In genomic region chr11:10694481-10695239, GRCh38 we compare ENCODE assay signal across 16 cellular contexts. TPM values are rescaled to one million over a fixed set of nuclear protein-coding genes. Genes with fewer than 3 reads are reported as not detected.
A peak's percentile ranks its signal among the peaks of the same experiment; 100 is the strongest.
DNase-seq lines count a peak whose midpoint lies in the region; ATAC-seq and TF ChIP-seq lines count a peak whose summit lies in the region.
"Had no signal": no experiment of that assay in that cellular context is flagged by ENCODE, and none has a peak within 500 bp of the region (broad histone marks: within the 10 kb centered on the region; RNA-seq: fewer than 3 reads in every experiment).

No MANE protein-coding gene starts in this region.

- no peak overlapping the region for H4K8ac ChIP-seq in neuronal stem cell (ENCODE audit: low read depth, low read length)

- no peak overlapping the region for H3K4me3 ChIP-seq in AG04449 (ENCODE audit: low read depth, low read length)
- H3K4me3 ChIP-seq in esophagus (ENCODE audit: low read depth in 1 of 2, low read length in 2 of 2) = no peak overlapping the region
- no peak overlapping the region for H3K4me3 ChIP-seq in neuronal stem cell (ENCODE audit: low read length in 2 of 2)
- H3K4me3 ChIP-seq: smooth muscle cell had no signal

- POLR2A ChIA-PET in AG04449 (lab: Yijun Ruan, JAX) = interaction anchor here (0.5 to 1.4 kb wide), 4 partner anchors 23 to 99 kb away, joined by 3 to 4 read pairs (median 3); no protein-coding TSS in a partner anchor

- H3K36me3 ChIP-seq in esophagus (ENCODE audit: control insufficient read depth in 2 of 2, insufficient read depth in 2 of 2, low read length in 1 of 2) (no peaks in the 10 kb centered on the region), neuronal stem cell (replicated peaks in 1 of 2; ENCODE audit: control insufficient read depth in 2 of 2, insufficient read depth in 2 of 2, low read length in 2 of 2) (no peaks in the 10 kb centered on the region)

- H3K27ac ChIP-seq in esophagus (ENCODE audit: low read depth in 2 of 2, low read length in 1 of 2) = peak overlapping the region; percentile 38 to 65
- H3K27ac ChIP-seq in neuronal stem cell (replicated peaks; ENCODE audit: low read length) = no peak overlapping the region
- H3K27ac ChIP-seq: HL-60 had no signal

- no peaks in the 10 kb centered on the region for H3K4me1 ChIP-seq in esophagus (ENCODE audit: control insufficient read depth in 2 of 2, insufficient read depth in 2 of 2, low read length in 1 of 2)
- no peaks in the 10 kb centered on the region for H3K4me1 ChIP-seq in neuronal stem cell (ENCODE audit: control insufficient read depth in 2 of 2, insufficient read depth in 1 of 2, low read depth in 1 of 2, low read length in 2 of 2)

- DNase-seq in AG04449 (ENCODE audit: low read depth, low spot score) (peak; percentile 46), M059J (ENCODE audit: low read depth) (peak; percentile 86), neuronal stem cell (ENCODE audit: low spot score) (no peak), SKM-1 treated with dmso at 0.1 percent for 144 hours (lab: John Stamatoyannopoulos, UW; ENCODE audit: unreplicated experiment) (no peak), GM10266 (ENCODE audit: extremely low spot score) (no peak), GM19238 (ENCODE audit: insufficient read length, low spot score) (no peak)
- DNase-seq: ACHN, DND-41, H9, nephron progenitor cell, trophoblast cell had no signal

- no peak overlapping the region for H3K4me2 ChIP-seq in neuronal stem cell (ENCODE audit: insufficient read depth, low read length, poor library complexity, severe bottlenecking)

- H3K14ac ChIP-seq in neuronal stem cell (ENCODE audit: low read length) = no peak overlapping the region

- no peak for ATAC-seq in GM21723 (IDR thresholded peaks at IDR 0.05; ENCODE audit: unreplicated experiment)
- ATAC-seq: activated naive CD4-positive, alpha-beta T cell treated with anti-CD3 and anti-CD28 coated beads, Interleukin-2, amount 50 U/mL, for 72 hours had no signal

- no peak overlapping the region for H2BK120ac ChIP-seq in neuronal stem cell (ENCODE audit: low read depth, low read length)

- no peaks in the 10 kb centered on the region for H3K79me1 ChIP-seq in neuronal stem cell (ENCODE audit: low read depth, low read length)

- H2BK15ac ChIP-seq in neuronal stem cell (ENCODE audit: low read length) = no peak overlapping the region

- H3K9ac ChIP-seq in neuronal stem cell (ENCODE audit: low read depth, low read length, poor library complexity) = no peak overlapping the region

- no peak overlapping the region for H2BK5ac ChIP-seq in neuronal stem cell (ENCODE audit: low read length)

- H3K23ac ChIP-seq in neuronal stem cell (ENCODE audit: low read depth, low read length, poor library complexity) = no peak overlapping the region

- H3K27me3 ChIP-seq in esophagus (ENCODE audit: control insufficient read depth in 1 of 2, insufficient read depth in 2 of 2, low read length in 2 of 2) (no peaks in the 10 kb centered on the region), neuronal stem cell (ENCODE audit: control insufficient read depth in 3 of 3, insufficient read depth in 3 of 3, low read depth in 1 of 3, low read length in 3 of 3) (no peaks in the 10 kb centered on the region)

- H2AK5ac ChIP-seq in neuronal stem cell (ENCODE audit: low read depth, low read length) = peak overlapping the region; percentile 16

- H3K9me3 ChIP-seq in esophagus (ENCODE audit: control insufficient read depth in 2 of 2, insufficient read depth in 1 of 2, low read depth in 1 of 2, low read length in 1 of 2) (peaks cover 0 to 3% of the 10 kb centered on the region in 2 donors), neuronal stem cell (replicated peaks in 1 of 2; ENCODE audit: control insufficient read depth in 2 of 2, insufficient read depth in 1 of 2, low read depth in 1 of 2, low read length in 2 of 2) (peaks cover 0 to 2% of the 10 kb centered on the region in 2 donors)

- H4K91ac ChIP-seq in neuronal stem cell (ENCODE audit: low read depth, low read length, poor library complexity) = no peak overlapping the region

- H3K18ac ChIP-seq in neuronal stem cell (ENCODE audit: low read length) = no peak overlapping the region

- TF ChIP-seq CTCF in AG04449 (IDR thresholded peaks at IDR 0.05; ENCODE audit: insufficient read depth, low read length, missing control alignments) (no peak), GM10266 (IDR thresholded peaks at IDR 0.05; ENCODE audit: control insufficient read depth, insufficient read depth, low read depth, missing control alignments) (no peak)

- no peak overlapping the region for H2AFZ ChIP-seq in neuronal stem cell (ENCODE audit: low read length)

- H2BK12ac ChIP-seq in neuronal stem cell (ENCODE audit: low read length) = no peak overlapping the region

- CTCF ChIA-PET in AG04449 (lab: Yijun Ruan, JAX) = interaction anchor here (0.7 to 1.8 kb wide), 12 partner anchors 11 to 328 kb away, joined by 3 to 7 read pairs (median 3); partner anchors contain the start of gene RNF141

- 76 to 78% methylated on average over 4 of the region's 4 CpGs for WGBS in esophagus, 2 donors
- no CpG with 5 or more reads among the region's 4 CpGs for WGBS in neuronal stem cell (ENCODE audit: extremely low coverage in 2 of 2, insufficient read length in 2 of 2, insufficient replicate concordance in 1 of 2), 2 donors

- no peak overlapping the region for H3K4ac ChIP-seq in neuronal stem cell (ENCODE audit: low read length)

RNA-seq across cellular contexts. Expression of gene IRAG1, which starts 1.1 kb away (rescaled TPM):
- 18.4 and 27.5 TPM in 2 replicates for total RNA-seq in M059J (2014; rRNA removed; shearing (Covaris generic))
- polyA plus RNA-seq in esophagus = 1 to 10 TPM; 5.7 to 8.6 TPM
- 3.1 TPM for polyA plus RNA-seq in neuronal stem cell (2013, experiment 1 of 2)
- 3.1 TPM for polyA plus RNA-seq in neuronal stem cell (2013, experiment 2 of 2)
- total RNA-seq: activated naive CD4-positive, alpha-beta T cell treated with anti-CD3 and anti-CD28 coated beads, Interleukin-2, amount 50 U/mL, for 72 hours had no signal

RNA-seq across cellular contexts. Expression of gene CTR9, which starts 56.4 kb away (rescaled TPM):
- 21.5 and 27.8 TPM in 2 replicates for total RNA-seq in M059J (2014; rRNA removed; shearing (Covaris generic))
- 10 to 100 TPM; 11.1 to 15.9 TPM for polyA plus RNA-seq in esophagus
- 17.0 TPM for polyA plus RNA-seq in neuronal stem cell (2013, experiment 1 of 2)
- 16.6 TPM for polyA plus RNA-seq in neuronal stem cell (2013, experiment 2 of 2)

Comparison
In these comparisons a context has a peak if more than half of its experiments do, and no peak if none do; other contexts are left out.
1. DNase-seq: peak in AG04449 (single experiment) and M059J (single experiment); none in neuronal stem cell (single experiment), SKM-1 treated with dmso at 0.1 percent for 144 hours (single experiment), GM10266 (single experiment) and GM19238 (single experiment).